Comparison of ENCODE assay signal across 18 cellular contexts in genomic region chr13:113506025-113506685, GRCh38. TPM values are rescaled to one million over a fixed set of nuclear protein-coding genes. Genes with fewer than 3 reads are reported as not detected.
DNase-seq lines count a peak whose midpoint lies in the region; ATAC-seq and TF ChIP-seq lines count a peak whose summit lies in the region.
"Had no signal": no experiment of that assay in that cellular context is flagged by ENCODE, and none has a peak within 500 bp of the region (broad histone marks: within the 10 kb centered on the region; RNA-seq: fewer than 3 reads in every experiment).

No MANE protein-coding gene starts in this region.

- POLR2A ChIA-PET in Caco-2 (lab: Charles Lee): no interaction called here

- H3K27ac ChIP-seq in HL-60 (replicated peaks) (peak overlapping the region; percentile 49), mesenchymal stem cell (ENCODE audit: low read length, poor library complexity, severe bottlenecking) (no peak overlapping the region)
- H3K27ac ChIP-seq: hepatocyte had no signal

- H3K4me1 ChIP-seq in Caco-2 (no peaks in the 10 kb centered on the region), mesenchymal stem cell (ENCODE audit: control insufficient read depth, insufficient read depth, low read depth, low read length) (peaks cover 23% of the 10 kb centered on the region)

- 88% methylated on average over 16 of the region's 16 CpGs for WGBS in mesenchymal stem cell

- no peak overlapping the region for H2BK5ac ChIP-seq in mesenchymal stem cell (ENCODE audit: low read depth, low read length, poor library complexity, severe bottlenecking)

- H3K27me3 ChIP-seq in Caco-2 (replicated peaks; ENCODE audit: control insufficient read depth, insufficient read depth, low read length): no peaks in the 10 kb centered on the region
- no peaks in the 10 kb centered on the region for H3K27me3 ChIP-seq in HL-60 (ENCODE audit: insufficient read depth, poor library complexity, severe bottlenecking)
- no peaks in the 10 kb centered on the region for H3K27me3 ChIP-seq in mesenchymal stem cell (ENCODE audit: control insufficient read depth in 1 of 2, insufficient read depth in 1 of 2, low read length in 2 of 2)
- H3K27me3 ChIP-seq: hepatocyte had no signal

- H2BK120ac ChIP-seq in mesenchymal stem cell (ENCODE audit: low read depth, low read length): no peak overlapping the region

- peak overlapping the region; percentile 54 for H3K9ac ChIP-seq in mesenchymal stem cell (ENCODE audit: low read length)

- peaks cover 5% of the 10 kb centered on the region; the same call in 1 of the 2 replicates for H3K36me3 ChIP-seq in Caco-2 (ENCODE audit: control insufficient read depth, insufficient read depth, low read length)
- peaks cover 67 to 79% of the 10 kb centered on the region in 2 experiments for H3K36me3 ChIP-seq in mesenchymal stem cell (ENCODE audit: control insufficient read depth in 1 of 2, insufficient read depth in 2 of 2, low read depth in 1 of 2, low read length in 2 of 2)

- H3K79me1 ChIP-seq in mesenchymal stem cell (replicated peaks; ENCODE audit: low read length, poor library complexity, severe bottlenecking): peaks cover 54% of the 10 kb centered on the region

- peak overlapping the region; percentile 3 for H4K8ac ChIP-seq in mesenchymal stem cell (ENCODE audit: low read length)

- H2AFZ ChIP-seq in mesenchymal stem cell (ENCODE audit: low read depth, low read length): no peak overlapping the region
- H2AFZ ChIP-seq: hepatocyte had no signal

- peaks cover 6% of the 10 kb centered on the region for H3K4me1 Mint-ChIP-seq in Caco-2 (ENCODE audit: low read depth, unreplicated experiment)
- H3K4me1 Mint-ChIP-seq in activated T-helper 2 cell treated with anti-CD3 and anti-CD28 coated beads, Interferon-gamma antibody, Interleukin-2, Interleukin-4, amounts not matched to agents 10 μg/mL and 5 μg/mL and 100 μg/mL, durations not matched to agents 14 hours and 24 hours and 36 hours (ENCODE audit: low read depth): peaks cover 4% of the 10 kb centered on the region
- H3K4me1 Mint-ChIP-seq: activated CD4-positive, alpha-beta memory T cell treated with anti-CD3 and anti-CD28 coated beads, Interleukin-2, amount 10 ng/mL, durations not matched to agents 7 days and 5 days had no signal

- intact Hi-C loops in Caco-2 (cut with micrococcal nuclease; ENCODE audit: unreplicated experiment): no loop called here
- intact Hi-C loops in activated T-helper 2 cell treated with anti-CD3 and anti-CD28 coated beads, Interferon-gamma antibody, Interleukin-2, Interleukin-4, amounts not matched to agents 10 μg/mL and 5 μg/mL and 100 μg/mL, durations not matched to agents 14 hours and 24 hours and 36 hours (cut with micrococcal nuclease): no loop called here

- BruUV-seq in Caco-2 (replicated peaks; lab: Mats Ljungman, UMichigan): no TSS peak

- H3K9me3 ChIP-seq in Caco-2 (no peaks in the 10 kb centered on the region), mesenchymal stem cell (ENCODE audit: control insufficient read depth, low read length) (no peaks in the 10 kb centered on the region)

- peak overlapping the region; percentile 53 for H3K27ac Mint-ChIP-seq in Caco-2 (ENCODE audit: unreplicated experiment)
- H3K27ac Mint-ChIP-seq in activated T-helper 2 cell treated with anti-CD3 and anti-CD28 coated beads, Interferon-gamma antibody, Interleukin-2, Interleukin-4, amounts not matched to agents 10 μg/mL and 5 μg/mL and 100 μg/mL, durations not matched to agents 14 hours and 24 hours and 36 hours: peak overlapping the region; percentile 34
- H3K27ac Mint-ChIP-seq: activated CD4-positive, alpha-beta memory T cell treated with anti-CD3 and anti-CD28 coated beads, Interleukin-2, amount 10 ng/mL, durations not matched to agents 7 days and 5 days; activated T-helper 1 cell treated with anti-CD3 and anti-CD28 coated beads, Interleukin-12 subunit alpha, Interleukin-12 subunit beta, Interleukin-2, Interleukin-4 antibody, amounts not matched to agents 30 ng/mL and 10 ng/mL and 1 ng/mL, durations not matched to agents 14 hours and 24 hours and 36 hours; CD4-positive, alpha-beta T cell had no signal

- peaks cover 56% of the 10 kb centered on the region for H3K36me3 Mint-ChIP-seq in Caco-2 (ENCODE audit: insufficient read depth, unreplicated experiment)
- peaks cover 28% of the 10 kb centered on the region for H3K36me3 Mint-ChIP-seq in activated T-helper 2 cell treated with anti-CD3 and anti-CD28 coated beads, Interferon-gamma antibody, Interleukin-2, Interleukin-4, amounts not matched to agents 10 μg/mL and 5 μg/mL and 100 μg/mL, durations not matched to agents 14 hours and 24 hours and 36 hours (ENCODE audit: low read depth)

- CTCF ChIA-PET in Caco-2 (lab: Charles Lee): no interaction called here

- H3K14ac ChIP-seq in mesenchymal stem cell (ENCODE audit: low read length in 2 of 2): no peak overlapping the region

- H3K23ac ChIP-seq in mesenchymal stem cell (ENCODE audit: low read length in 2 of 2): no peak overlapping the region

- no peak overlapping the region for H3K4me3 Mint-ChIP-seq in Caco-2 (ENCODE audit: unreplicated experiment)
- H3K4me3 Mint-ChIP-seq in activated T-helper 2 cell treated with anti-CD3 and anti-CD28 coated beads, Interferon-gamma antibody, Interleukin-2, Interleukin-4, amounts not matched to agents 10 μg/mL and 5 μg/mL and 100 μg/mL, durations not matched to agents 14 hours and 24 hours and 36 hours (ENCODE audit: low read depth): no peak overlapping the region
- H3K4me3 Mint-ChIP-seq: activated CD4-positive, alpha-beta memory T cell treated with anti-CD3 and anti-CD28 coated beads, Interleukin-2, amount 10 ng/mL, durations not matched to agents 7 days and 5 days; activated T-helper 1 cell treated with anti-CD3 and anti-CD28 coated beads, Interleukin-12 subunit alpha, Interleukin-12 subunit beta, Interleukin-2, Interleukin-4 antibody, amounts not matched to agents 30 ng/mL and 10 ng/mL and 1 ng/mL, durations not matched to agents 14 hours and 24 hours and 36 hours; CD4-positive, alpha-beta T cell had no signal

- no peak overlapping the region for H2BK15ac ChIP-seq in mesenchymal stem cell (ENCODE audit: low read depth, poor library complexity, severe bottlenecking)

- H2AK5ac ChIP-seq in mesenchymal stem cell (ENCODE audit: low read length, severe bottlenecking): no peak overlapping the region

- no peak overlapping the region for H3K18ac ChIP-seq in mesenchymal stem cell (ENCODE audit: low read depth in 1 of 2, low read length in 2 of 2)

- H3K4ac ChIP-seq in mesenchymal stem cell (ENCODE audit: low read depth in 1 of 2, low read length in 2 of 2): no peak overlapping the region

- DNase-seq in Caco-2 (no peak), HL-60 (ENCODE audit: low read depth in 1 of 2, low spot score in 1 of 2) (peak; percentile 55 to 65), mesenchymal stem cell (no peak), NCI-H446 (lab: John Stamatoyannopoulos, UW) (no peak), iPS-NIHi7 (ENCODE audit: extremely low spot score) (no peak)
- no peak for DNase-seq in activated T-helper 2 cell treated with anti-CD3 and anti-CD28 coated beads, Interferon-gamma antibody, Interleukin-2, Interleukin-4, amounts not matched to agents 10 μg/mL and 5 μg/mL and 100 μg/mL, durations not matched to agents 14 hours and 24 hours and 36 hours (ENCODE audit: low spot score)
- DNase-seq: activated CD4-positive, alpha-beta memory T cell treated with anti-CD3 and anti-CD28 coated beads, Interleukin-2, amount 10 ng/mL, durations not matched to agents 7 days and 5 days; amniotic stem cell; CD4-positive, alpha-beta T cell; cortex of kidney; NCI-H2081; NK-92 treated with Interleukin-12 subunit alpha and Interleukin-12 subunit beta, amount 100 ng/mL, for 24 hours; stimulated activated CD4-positive, alpha-beta T cell treated with anti-CD3 and anti-CD28 coated beads, Interleukin-15, amount 100 ng/mL, for 24 hours; T1000 had no signal

- peak overlapping the region; percentile 6 for H4K91ac ChIP-seq in mesenchymal stem cell (ENCODE audit: low read length)

- H2BK12ac ChIP-seq in mesenchymal stem cell (ENCODE audit: low read length in 2 of 2): no peak overlapping the region

- TF ChIP-seq CTCF in Caco-2 (IDR thresholded peaks at IDR 0.05; ENCODE audit: insufficient read depth in 1 of 2, low read depth in 1 of 2, low read length in 1 of 2, severe bottlenecking in 1 of 2, unreplicated experiment in 1 of 2): no peak
- no peak for TF ChIP-seq CTCF in HL-60 (IDR thresholded peaks at IDR 0.05; ENCODE audit: insufficient read depth, low read length)

- H3K27me3 Mint-ChIP-seq in Caco-2 (ENCODE audit: insufficient read depth, unreplicated experiment): no peaks in the 10 kb centered on the region
- no peaks in the 10 kb centered on the region for H3K27me3 Mint-ChIP-seq in activated T-helper 2 cell treated with anti-CD3 and anti-CD28 coated beads, Interferon-gamma antibody, Interleukin-2, Interleukin-4, amounts not matched to agents 10 μg/mL and 5 μg/mL and 100 μg/mL, durations not matched to agents 14 hours and 24 hours and 36 hours (ENCODE audit: low read depth)
- H3K27me3 Mint-ChIP-seq: activated CD4-positive, alpha-beta memory T cell treated with anti-CD3 and anti-CD28 coated beads, Interleukin-2, amount 10 ng/mL, durations not matched to agents 7 days and 5 days; CD4-positive, alpha-beta T cell had no signal

- no peak overlapping the region for H3K4me2 ChIP-seq in mesenchymal stem cell (ENCODE audit: low read length, poor library complexity, severe bottlenecking)
- H3K4me2 ChIP-seq: hepatocyte had no signal

- no peaks in the 10 kb centered on the region for H3K9me3 Mint-ChIP-seq in Caco-2 (ENCODE audit: unreplicated experiment)
- H3K9me3 Mint-ChIP-seq in activated T-helper 2 cell treated with anti-CD3 and anti-CD28 coated beads, Interferon-gamma antibody, Interleukin-2, Interleukin-4, amounts not matched to agents 10 μg/mL and 5 μg/mL and 100 μg/mL, durations not matched to agents 14 hours and 24 hours and 36 hours: no peaks in the 10 kb centered on the region
- H3K9me3 Mint-ChIP-seq: activated CD4-positive, alpha-beta memory T cell treated with anti-CD3 and anti-CD28 coated beads, Interleukin-2, amount 10 ng/mL, durations not matched to agents 7 days and 5 days; activated T-helper 1 cell treated with anti-CD3 and anti-CD28 coated beads, Interleukin-12 subunit alpha, Interleukin-12 subunit beta, Interleukin-2, Interleukin-4 antibody, amounts not matched to agents 30 ng/mL and 10 ng/mL and 1 ng/mL, durations not matched to agents 14 hours and 24 hours and 36 hours; CD4-positive, alpha-beta T cell had no signal

- H3K4me3 ChIP-seq in Caco-2 (ENCODE audit: low read depth, low read length) (no peak overlapping the region), HL-60 (replicated peaks; ENCODE audit: insufficient read depth, low read length) (no peak overlapping the region), mesenchymal stem cell (ENCODE audit: insufficient read depth in 1 of 2, low read depth in 1 of 2, low read length in 2 of 2) (no peak overlapping the region)
- H3K4me3 ChIP-seq: hepatocyte had no signal

- ATAC-seq in HG02588 (IDR thresholded peaks at IDR 0.05; ENCODE audit: unreplicated experiment): no peak
- ATAC-seq: esophagus mucosa had no signal

RNA-seq across cellular contexts. Expression of gene DCUN1D2, which starts 15.6 kb away (rescaled TPM):
- 59.4 and 59.9 TPM in 2 replicates for total RNA-seq in Caco-2 (2022)
- 22.2 and 25.5 TPM in 2 replicates for total RNA-seq in activated T-helper 2 cell treated with anti-CD3 and anti-CD28 coated beads, Interferon-gamma antibody, Interleukin-2, Interleukin-4, amounts not matched to agents 10 μg/mL and 5 μg/mL and 100 μg/mL, durations not matched to agents 14 hours and 24 hours and 36 hours
- 7.1 TPM for polyA plus RNA-seq in mesenchymal stem cell (2013, experiment 1 of 2)
- polyA plus RNA-seq in mesenchymal stem cell (2013, experiment 2 of 2): 6.5 TPM

RNA-seq across cellular contexts. Expression of gene ADPRHL1, which starts 52.9 kb away (rescaled TPM):
- total RNA-seq in Caco-2 (2022): 4.9 and 5.8 TPM in 2 replicates
- total RNA-seq in activated T-helper 2 cell treated with anti-CD3 and anti-CD28 coated beads, Interferon-gamma antibody, Interleukin-2, Interleukin-4, amounts not matched to agents 10 μg/mL and 5 μg/mL and 100 μg/mL, durations not matched to agents 14 hours and 24 hours and 36 hours: 0.64 TPM in 2 replicates
- 0.48 TPM for polyA plus RNA-seq in mesenchymal stem cell (2013, experiment 1 of 2)
- 0.49 TPM for polyA plus RNA-seq in mesenchymal stem cell (2013, experiment 2 of 2)

Comparison
In these comparisons a context has a peak if more than half of its experiments do, and no peak if none do; other contexts are left out.
1. DNase-seq: peak in HL-60 (2 of 2); none in Caco-2 (0 of 2), activated T-helper 2 cell treated with anti-CD3 and anti-CD28 coated beads, Interferon-gamma antibody, Interleukin-2, Interleukin-4, amounts not matched to agents 10 μg/mL and 5 μg/mL and 100 μg/mL, durations not matched to agents 14 hours and 24 hours and 36 hours (single experiment), mesenchymal stem cell (single experiment), NCI-H446 (0 of 2) and iPS-NIHi7 (single experiment).